ENCODE assay signal across 1 cellular context in the genomic region with DNA sequence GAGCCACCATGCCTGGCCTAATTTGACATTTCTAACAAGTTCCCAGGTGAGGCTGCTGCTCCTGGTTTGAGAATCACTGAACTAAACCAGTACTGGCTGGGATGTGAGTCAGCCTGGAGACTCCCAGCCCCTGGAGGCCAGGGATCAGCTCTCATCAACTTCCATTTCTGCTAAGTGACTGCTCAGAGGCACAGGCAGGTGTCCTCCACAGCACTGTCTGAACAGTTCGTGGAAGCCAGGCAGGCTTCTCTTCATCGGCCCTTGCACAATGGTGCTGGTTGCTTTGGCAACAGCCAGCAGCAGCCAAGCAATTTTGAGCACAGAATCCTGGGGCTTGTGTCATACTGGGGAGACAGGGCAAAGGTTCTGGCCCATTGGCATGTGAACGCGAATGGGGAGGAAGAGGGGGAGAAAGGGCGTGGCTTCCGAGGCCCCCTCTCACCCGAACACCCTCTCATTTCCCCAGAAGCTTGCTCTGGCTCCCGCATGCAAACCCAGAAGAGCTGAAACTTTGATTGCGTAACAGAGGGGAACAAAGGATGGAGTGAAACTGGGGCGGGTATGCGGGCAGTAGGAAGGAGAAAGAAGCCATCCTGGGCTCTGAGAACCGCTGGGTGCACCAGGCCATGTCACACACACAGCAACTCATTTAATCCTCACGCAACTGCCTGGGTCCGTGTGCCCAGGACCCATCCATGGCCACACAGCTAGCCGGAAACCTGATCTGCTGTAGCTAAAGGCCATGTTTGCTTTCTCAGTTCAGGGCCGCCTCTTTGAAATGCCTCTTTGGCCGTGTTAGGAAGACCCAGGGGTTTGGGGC.
A peak's percentile ranks its signal among the peaks of the same experiment; 100 is the strongest.
TF ChIP-seq lines count a peak whose summit lies in the region.

No MANE protein-coding gene starts in this region.

TF ChIP-seq in HepG2, 621 proteins besides CTCF, POLR2A, EP300 and RAD21 (continued from another document and continues in another):
- TF ChIP-seq, protein P1, sequence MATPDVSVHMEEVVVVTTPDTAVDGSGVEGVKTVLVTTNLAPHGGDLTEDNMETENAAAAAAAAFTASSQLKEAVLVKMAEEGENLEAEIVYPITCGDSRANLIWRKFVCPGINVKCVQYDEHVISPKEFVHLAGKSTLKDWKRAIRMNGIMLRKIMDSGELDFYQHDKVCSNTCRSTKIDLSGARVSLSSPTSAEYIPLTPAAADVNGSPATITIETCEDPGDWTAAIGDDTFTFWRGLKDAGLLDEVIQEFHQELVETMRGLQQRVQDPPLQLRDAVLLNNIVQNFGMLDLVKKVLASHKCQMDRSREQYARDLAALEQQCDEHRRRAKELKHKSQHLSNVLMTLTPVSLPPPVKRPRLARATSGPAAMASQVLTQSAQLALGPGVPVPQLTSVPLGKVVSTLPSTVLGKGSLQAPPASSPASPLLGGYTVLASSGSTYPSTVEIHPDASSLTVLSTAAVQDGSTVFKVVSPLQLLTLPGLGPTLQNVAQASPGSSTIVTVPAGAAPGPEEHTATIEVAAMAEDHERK (CRISPR knock-in tag; IDR thresholded peaks at IDR 0.05; ENCODE audit: low read depth) = 0 out of 2 replicates have a peak, but pooled peaks have one; percentile 5
- peak; percentile 54 for TF ChIP-seq GABPB1 (CRISPR knock-in tag; IDR thresholded peaks at IDR 0.05)
- TF ChIP-seq WIZ (CRISPR knock-in tag; IDR thresholded peaks at IDR 0.05) = no peak
- no peak for TF ChIP-seq ZSCAN30 (CRISPR knock-in tag; IDR thresholded peaks at IDR 0.05)
- TF ChIP-seq ZSCAN31 (CRISPR knock-in tag; IDR thresholded peaks at IDR 0.05; ENCODE audit: low read depth) = peak; percentile 69
- TF ChIP-seq CREB1 (IDR thresholded peaks at IDR 0.05) = no peak
- TF ChIP-seq CREB1 (CRISPR knock-in tag; IDR thresholded peaks at IDR 0.05) = 0 out of 2 replicates have a peak, but pooled peaks have one; percentile 18
- TF ChIP-seq EED (CRISPR knock-in tag; IDR thresholded peaks at IDR 0.05) = no peak
- TF ChIP-seq ZNF33A (CRISPR knock-in tag; IDR thresholded peaks at IDR 0.05; ENCODE audit: borderline replicate concordance) = peak; percentile 72; the same call in 1 of the 2 replicates
- no peak for TF ChIP-seq ARNT (IDR thresholded peaks at IDR 0.05)
- TF ChIP-seq MAZ (IDR thresholded peaks at IDR 0.05; ENCODE audit: borderline replicate concordance, low read depth, low read length) = peak; percentile 93
- TF ChIP-seq MAZ (CRISPR knock-in tag; IDR thresholded peaks at IDR 0.05; ENCODE audit: low read depth) = peak; percentile 75; the same call in 1 of the 2 replicates
- TF ChIP-seq ZNF713 (CRISPR knock-in tag; IDR thresholded peaks at IDR 0.05) = no peak
- TF ChIP-seq MEIS1 (CRISPR knock-in tag; IDR thresholded peaks at IDR 0.05; ENCODE audit: borderline replicate concordance) = peak; percentile 91; the same call in 1 of the 2 replicates
- TF ChIP-seq XRCC5 (optimal IDR thresholded peaks at IDR 0.05; ENCODE audit: low read length) = peak; percentile 81
- no peak for TF ChIP-seq CC2D1A (CRISPR knock-in tag; IDR thresholded peaks at IDR 0.05)
- peak; percentile 92; the same call in 1 of the 2 replicates for TF ChIP-seq CHD4 (IDR thresholded peaks at IDR 0.05; ENCODE audit: borderline replicate concordance, low read length)
- TF ChIP-seq ZNF333 (CRISPR knock-in tag; IDR thresholded peaks at IDR 0.05; ENCODE audit: borderline replicate concordance) = 0 out of 2 replicates have a peak, but pooled peaks have one; percentile 28
- TF ChIP-seq, protein P2, sequence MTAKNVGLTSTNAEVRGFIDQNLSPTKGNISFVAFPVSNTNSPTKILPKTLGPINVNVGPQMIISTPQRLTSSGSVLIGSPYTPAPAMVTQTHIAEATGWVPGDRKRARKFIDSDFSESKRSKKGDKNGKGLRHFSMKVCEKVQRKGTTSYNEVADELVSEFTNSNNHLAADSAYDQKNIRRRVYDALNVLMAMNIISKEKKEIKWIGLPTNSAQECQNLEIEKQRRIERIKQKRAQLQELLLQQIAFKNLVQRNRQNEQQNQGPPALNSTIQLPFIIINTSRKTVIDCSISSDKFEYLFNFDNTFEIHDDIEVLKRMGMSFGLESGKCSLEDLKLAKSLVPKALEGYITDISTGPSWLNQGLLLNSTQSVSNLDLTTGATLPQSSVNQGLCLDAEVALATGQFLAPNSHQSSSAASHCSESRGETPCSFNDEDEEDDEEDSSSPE (CRISPR knock-in tag; IDR thresholded peaks at IDR 0.05) = no peak; the same call in 1 of the 2 replicates
- TF ChIP-seq, protein P3, sequence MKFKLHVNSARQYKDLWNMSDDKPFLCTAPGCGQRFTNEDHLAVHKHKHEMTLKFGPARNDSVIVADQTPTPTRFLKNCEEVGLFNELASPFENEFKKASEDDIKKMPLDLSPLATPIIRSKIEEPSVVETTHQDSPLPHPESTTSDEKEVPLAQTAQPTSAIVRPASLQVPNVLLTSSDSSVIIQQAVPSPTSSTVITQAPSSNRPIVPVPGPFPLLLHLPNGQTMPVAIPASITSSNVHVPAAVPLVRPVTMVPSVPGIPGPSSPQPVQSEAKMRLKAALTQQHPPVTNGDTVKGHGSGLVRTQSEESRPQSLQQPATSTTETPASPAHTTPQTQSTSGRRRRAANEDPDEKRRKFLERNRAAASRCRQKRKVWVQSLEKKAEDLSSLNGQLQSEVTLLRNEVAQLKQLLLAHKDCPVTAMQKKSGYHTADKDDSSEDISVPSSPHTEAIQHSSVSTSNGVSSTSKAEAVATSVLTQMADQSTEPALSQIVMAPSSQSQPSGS (CRISPR knock-in tag; IDR thresholded peaks at IDR 0.05) = peak; percentile 61; the same call in 1 of the 2 replicates
- peak; percentile 41 for TF ChIP-seq HIVEP1 (CRISPR knock-in tag; IDR thresholded peaks at IDR 0.05)
- no peak for TF ChIP-seq ZNF354B (CRISPR knock-in tag; IDR thresholded peaks at IDR 0.05)
- no peak for TF ChIP-seq ZNF484 (CRISPR knock-in tag; IDR thresholded peaks at IDR 0.05; ENCODE audit: borderline replicate concordance, low read depth)
- TF ChIP-seq, protein P4, sequence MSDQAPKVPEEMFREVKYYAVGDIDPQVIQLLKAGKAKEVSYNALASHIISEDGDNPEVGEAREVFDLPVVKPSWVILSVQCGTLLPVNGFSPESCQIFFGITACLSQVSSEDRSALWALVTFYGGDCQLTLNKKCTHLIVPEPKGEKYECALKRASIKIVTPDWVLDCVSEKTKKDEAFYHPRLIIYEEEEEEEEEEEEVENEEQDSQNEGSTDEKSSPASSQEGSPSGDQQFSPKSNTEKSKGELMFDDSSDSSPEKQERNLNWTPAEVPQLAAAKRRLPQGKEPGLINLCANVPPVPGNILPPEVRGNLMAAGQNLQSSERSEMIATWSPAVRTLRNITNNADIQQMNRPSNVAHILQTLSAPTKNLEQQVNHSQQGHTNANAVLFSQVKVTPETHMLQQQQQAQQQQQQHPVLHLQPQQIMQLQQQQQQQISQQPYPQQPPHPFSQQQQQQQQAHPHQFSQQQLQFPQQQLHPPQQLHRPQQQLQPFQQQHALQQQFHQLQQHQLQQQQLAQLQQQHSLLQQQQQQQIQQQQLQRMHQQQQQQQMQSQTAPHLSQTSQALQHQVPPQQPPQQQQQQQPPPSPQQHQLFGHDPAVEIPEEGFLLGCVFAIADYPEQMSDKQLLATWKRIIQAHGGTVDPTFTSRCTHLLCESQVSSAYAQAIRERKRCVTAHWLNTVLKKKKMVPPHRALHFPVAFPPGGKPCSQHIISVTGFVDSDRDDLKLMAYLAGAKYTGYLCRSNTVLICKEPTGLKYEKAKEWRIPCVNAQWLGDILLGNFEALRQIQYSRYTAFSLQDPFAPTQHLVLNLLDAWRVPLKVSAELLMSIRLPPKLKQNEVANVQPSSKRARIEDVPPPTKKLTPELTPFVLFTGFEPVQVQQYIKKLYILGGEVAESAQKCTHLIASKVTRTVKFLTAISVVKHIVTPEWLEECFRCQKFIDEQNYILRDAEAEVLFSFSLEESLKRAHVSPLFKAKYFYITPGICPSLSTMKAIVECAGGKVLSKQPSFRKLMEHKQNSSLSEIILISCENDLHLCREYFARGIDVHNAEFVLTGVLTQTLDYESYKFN (CRISPR knock-in tag; conservative IDR thresholded peaks at IDR 0.05) = peak; percentile 93
- TF ChIP-seq, protein P5, sequence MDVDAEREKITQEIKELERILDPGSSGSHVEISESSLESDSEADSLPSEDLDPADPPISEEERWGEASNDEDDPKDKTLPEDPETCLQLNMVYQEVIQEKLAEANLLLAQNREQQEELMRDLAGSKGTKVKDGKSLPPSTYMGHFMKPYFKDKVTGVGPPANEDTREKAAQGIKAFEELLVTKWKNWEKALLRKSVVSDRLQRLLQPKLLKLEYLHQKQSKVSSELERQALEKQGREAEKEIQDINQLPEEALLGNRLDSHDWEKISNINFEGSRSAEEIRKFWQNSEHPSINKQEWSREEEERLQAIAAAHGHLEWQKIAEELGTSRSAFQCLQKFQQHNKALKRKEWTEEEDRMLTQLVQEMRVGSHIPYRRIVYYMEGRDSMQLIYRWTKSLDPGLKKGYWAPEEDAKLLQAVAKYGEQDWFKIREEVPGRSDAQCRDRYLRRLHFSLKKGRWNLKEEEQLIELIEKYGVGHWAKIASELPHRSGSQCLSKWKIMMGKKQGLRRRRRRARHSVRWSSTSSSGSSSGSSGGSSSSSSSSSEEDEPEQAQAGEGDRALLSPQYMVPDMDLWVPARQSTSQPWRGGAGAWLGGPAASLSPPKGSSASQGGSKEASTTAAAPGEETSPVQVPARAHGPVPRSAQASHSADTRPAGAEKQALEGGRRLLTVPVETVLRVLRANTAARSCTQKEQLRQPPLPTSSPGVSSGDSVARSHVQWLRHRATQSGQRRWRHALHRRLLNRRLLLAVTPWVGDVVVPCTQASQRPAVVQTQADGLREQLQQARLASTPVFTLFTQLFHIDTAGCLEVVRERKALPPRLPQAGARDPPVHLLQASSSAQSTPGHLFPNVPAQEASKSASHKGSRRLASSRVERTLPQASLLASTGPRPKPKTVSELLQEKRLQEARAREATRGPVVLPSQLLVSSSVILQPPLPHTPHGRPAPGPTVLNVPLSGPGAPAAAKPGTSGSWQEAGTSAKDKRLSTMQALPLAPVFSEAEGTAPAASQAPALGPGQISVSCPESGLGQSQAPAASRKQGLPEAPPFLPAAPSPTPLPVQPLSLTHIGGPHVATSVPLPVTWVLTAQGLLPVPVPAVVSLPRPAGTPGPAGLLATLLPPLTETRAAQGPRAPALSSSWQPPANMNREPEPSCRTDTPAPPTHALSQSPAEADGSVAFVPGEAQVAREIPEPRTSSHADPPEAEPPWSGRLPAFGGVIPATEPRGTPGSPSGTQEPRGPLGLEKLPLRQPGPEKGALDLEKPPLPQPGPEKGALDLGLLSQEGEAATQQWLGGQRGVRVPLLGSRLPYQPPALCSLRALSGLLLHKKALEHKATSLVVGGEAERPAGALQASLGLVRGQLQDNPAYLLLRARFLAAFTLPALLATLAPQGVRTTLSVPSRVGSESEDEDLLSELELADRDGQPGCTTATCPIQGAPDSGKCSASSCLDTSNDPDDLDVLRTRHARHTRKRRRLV (CRISPR knock-in tag; IDR thresholded peaks at IDR 0.05) = no peak
- TF ChIP-seq KLF12 (CRISPR knock-in tag; IDR thresholded peaks at IDR 0.05; ENCODE audit: borderline replicate concordance) = peak; percentile 30; the same call in 1 of the 2 replicates
- TF ChIP-seq, protein P6, sequence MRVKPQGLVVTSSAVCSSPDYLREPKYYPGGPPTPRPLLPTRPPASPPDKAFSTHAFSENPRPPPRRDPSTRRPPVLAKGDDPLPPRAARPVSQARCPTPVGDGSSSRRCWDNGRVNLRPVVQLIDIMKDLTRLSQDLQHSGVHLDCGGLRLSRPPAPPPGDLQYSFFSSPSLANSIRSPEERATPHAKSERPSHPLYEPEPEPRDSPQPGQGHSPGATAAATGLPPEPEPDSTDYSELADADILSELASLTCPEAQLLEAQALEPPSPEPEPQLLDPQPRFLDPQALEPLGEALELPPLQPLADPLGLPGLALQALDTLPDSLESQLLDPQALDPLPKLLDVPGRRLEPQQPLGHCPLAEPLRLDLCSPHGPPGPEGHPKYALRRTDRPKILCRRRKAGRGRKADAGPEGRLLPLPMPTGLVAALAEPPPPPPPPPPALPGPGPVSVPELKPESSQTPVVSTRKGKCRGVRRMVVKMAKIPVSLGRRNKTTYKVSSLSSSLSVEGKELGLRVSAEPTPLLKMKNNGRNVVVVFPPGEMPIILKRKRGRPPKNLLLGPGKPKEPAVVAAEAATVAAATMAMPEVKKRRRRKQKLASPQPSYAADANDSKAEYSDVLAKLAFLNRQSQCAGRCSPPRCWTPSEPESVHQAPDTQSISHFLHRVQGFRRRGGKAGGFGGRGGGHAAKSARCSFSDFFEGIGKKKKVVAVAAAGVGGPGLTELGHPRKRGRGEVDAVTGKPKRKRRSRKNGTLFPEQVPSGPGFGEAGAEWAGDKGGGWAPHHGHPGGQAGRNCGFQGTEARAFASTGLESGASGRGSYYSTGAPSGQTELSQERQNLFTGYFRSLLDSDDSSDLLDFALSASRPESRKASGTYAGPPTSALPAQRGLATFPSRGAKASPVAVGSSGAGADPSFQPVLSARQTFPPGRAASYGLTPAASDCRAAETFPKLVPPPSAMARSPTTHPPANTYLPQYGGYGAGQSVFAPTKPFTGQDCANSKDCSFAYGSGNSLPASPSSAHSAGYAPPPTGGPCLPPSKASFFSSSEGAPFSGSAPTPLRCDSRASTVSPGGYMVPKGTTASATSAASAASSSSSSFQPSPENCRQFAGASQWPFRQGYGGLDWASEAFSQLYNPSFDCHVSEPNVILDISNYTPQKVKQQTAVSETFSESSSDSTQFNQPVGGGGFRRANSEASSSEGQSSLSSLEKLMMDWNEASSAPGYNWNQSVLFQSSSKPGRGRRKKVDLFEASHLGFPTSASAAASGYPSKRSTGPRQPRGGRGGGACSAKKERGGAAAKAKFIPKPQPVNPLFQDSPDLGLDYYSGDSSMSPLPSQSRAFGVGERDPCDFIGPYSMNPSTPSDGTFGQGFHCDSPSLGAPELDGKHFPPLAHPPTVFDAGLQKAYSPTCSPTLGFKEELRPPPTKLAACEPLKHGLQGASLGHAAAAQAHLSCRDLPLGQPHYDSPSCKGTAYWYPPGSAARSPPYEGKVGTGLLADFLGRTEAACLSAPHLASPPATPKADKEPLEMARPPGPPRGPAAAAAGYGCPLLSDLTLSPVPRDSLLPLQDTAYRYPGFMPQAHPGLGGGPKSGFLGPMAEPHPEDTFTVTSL (CRISPR knock-in tag; IDR thresholded peaks at IDR 0.05; ENCODE audit: borderline replicate concordance) = peak; percentile 94
- TF ChIP-seq ZNF543 (CRISPR knock-in tag; IDR thresholded peaks at IDR 0.05) = peak; percentile 85
- no peak for TF ChIP-seq CCDC6 (CRISPR knock-in tag; IDR thresholded peaks at IDR 0.05)
- TF ChIP-seq AHR (CRISPR knock-in tag; IDR thresholded peaks at IDR 0.05) = peak; percentile 86; the same call in 1 of the 2 replicates
- TF ChIP-seq MED8 (CRISPR knock-in tag; IDR thresholded peaks at IDR 0.05; ENCODE audit: insufficient replicate concordance) = peak; percentile 90
- TF ChIP-seq FOXP1 (IDR thresholded peaks at IDR 0.05) = no peak
- peak; percentile 33; the same call in 1 of the 2 replicates for TF ChIP-seq FOXP1 (CRISPR knock-in tag; IDR thresholded peaks at IDR 0.05)
- TF ChIP-seq ZNF660 (CRISPR knock-in tag; IDR thresholded peaks at IDR 0.05; ENCODE audit: borderline replicate concordance, low read depth) = no peak
- no peak; the same call in 1 of the 2 replicates for TF ChIP-seq EHMT2 (IDR thresholded peaks at IDR 0.05; ENCODE audit: borderline replicate concordance, low read depth, low read length)
- TF ChIP-seq, protein P7, sequence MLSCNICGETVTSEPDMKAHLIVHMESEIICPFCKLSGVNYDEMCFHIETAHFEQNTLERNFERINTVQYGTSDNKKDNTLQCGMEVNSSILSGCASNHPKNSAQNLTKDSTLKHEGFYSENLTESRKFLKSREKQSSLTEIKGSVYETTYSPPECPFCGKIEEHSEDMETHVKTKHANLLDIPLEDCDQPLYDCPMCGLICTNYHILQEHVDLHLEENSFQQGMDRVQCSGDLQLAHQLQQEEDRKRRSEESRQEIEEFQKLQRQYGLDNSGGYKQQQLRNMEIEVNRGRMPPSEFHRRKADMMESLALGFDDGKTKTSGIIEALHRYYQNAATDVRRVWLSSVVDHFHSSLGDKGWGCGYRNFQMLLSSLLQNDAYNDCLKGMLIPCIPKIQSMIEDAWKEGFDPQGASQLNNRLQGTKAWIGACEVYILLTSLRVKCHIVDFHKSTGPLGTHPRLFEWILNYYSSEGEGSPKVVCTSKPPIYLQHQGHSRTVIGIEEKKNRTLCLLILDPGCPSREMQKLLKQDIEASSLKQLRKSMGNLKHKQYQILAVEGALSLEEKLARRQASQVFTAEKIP (CRISPR knock-in tag; IDR thresholded peaks at IDR 0.05; ENCODE audit: borderline replicate concordance) = no peak
